In genomic region chr5:126648471-126648870, GRCh38 we compare ENCODE assay signal across 15 cellular contexts. TPM values are rescaled to one million over a fixed set of nuclear protein-coding genes. Genes with fewer than 3 reads are reported as not detected.
A peak's percentile ranks its signal among the peaks of the same experiment; 100 is the strongest.
DNase-seq lines count a peak whose midpoint lies in the region; ATAC-seq and TF ChIP-seq lines count a peak whose summit lies in the region.
"Had no signal": no experiment of that assay in that cellular context is flagged by ENCODE, and none has a peak within 500 bp of the region (broad histone marks: within the 10 kb centered on the region; RNA-seq: fewer than 3 reads in every experiment).

No MANE protein-coding gene starts in this region.

- peaks cover 20% of the 10 kb centered on the region for H3K4me1 Mint-ChIP-seq in Caco-2 (ENCODE audit: low read depth, unreplicated experiment)
- H3K4me1 Mint-ChIP-seq: CD4-positive, CD25-positive, alpha-beta regulatory T cell had no signal

- H2AFZ ChIP-seq in hepatocyte = no peak overlapping the region

- in situ Hi-C loops in transverse colon (cut with MboI; ENCODE audit: low pct_ligation_motif_present in 1 of 4, low pct_unique_long_range_greater_than_20kb in 1 of 4, low sequenced_read_pairs in 3 of 4) = no loop called here
- in situ Hi-C loops in GM13977 (cut with MboI; ENCODE audit: low pct_unique_long_range_greater_than_20kb, low sequenced_read_pairs, unreplicated experiment) = no loop called here

- H3K9me3 ChIP-seq in Caco-2 (peaks cover 4% of the 10 kb centered on the region; the same call in 1 of the 2 replicates), hepatocyte (ENCODE audit: low read depth) (no peaks in the 10 kb centered on the region), right lobe of liver (peaks cover 0 to 12% (median 0%) of the 10 kb centered on the region in 4 donors), transverse colon (peaks cover 6 to 10% of the 10 kb centered on the region in 2 donors)

- H3K36me3 ChIP-seq in Caco-2 (ENCODE audit: control insufficient read depth, insufficient read depth, low read length) = no peaks in the 10 kb centered on the region
- no peaks in the 10 kb centered on the region for H3K36me3 ChIP-seq in hepatocyte (replicated peaks; ENCODE audit: insufficient read depth, low read depth)
- no peaks in the 10 kb centered on the region for H3K36me3 ChIP-seq in right lobe of liver
- H3K36me3 ChIP-seq in transverse colon = no peaks in the 10 kb centered on the region
- H3K36me3 ChIP-seq: BLaER1 treated with 17β-estradiol and CSF1 and Interleukin-3, amounts not matched to agents 10 nM and 100 nM had no signal

- H3K4me3 ChIP-seq in Caco-2 (ENCODE audit: low read depth, low read length) (no peak overlapping the region), hepatocyte (no peak overlapping the region), right lobe of liver (peak overlapping the region in 2 of 3 donors; percentile 17 to 26), transverse colon (no peak overlapping the region)
- H3K4me3 ChIP-seq: BLaER1 treated with 17β-estradiol and CSF1 and Interleukin-3, amounts not matched to agents 10 nM and 100 nM had no signal

- H3K9me2 ChIP-seq in hepatocyte (replicated peaks; ENCODE audit: insufficient read depth) = no peaks in the 10 kb centered on the region

- peaks cover 21% of the 10 kb centered on the region for H3K4me1 ChIP-seq in Caco-2
- peaks cover 4% of the 10 kb centered on the region for H3K4me1 ChIP-seq in hepatocyte (ENCODE audit: insufficient read depth)
- peaks cover 0 to 44% (median 13%) of the 10 kb centered on the region in 4 donors for H3K4me1 ChIP-seq in right lobe of liver
- peaks cover 0 to 43% (median 21%) of the 10 kb centered on the region in 4 donors for H3K4me1 ChIP-seq in transverse colon

- peak overlapping the region; percentile 44 for H3K4me2 ChIP-seq in hepatocyte
- H3K4me2 ChIP-seq: BLaER1 treated with 17β-estradiol and CSF1 and Interleukin-3, amounts not matched to agents 10 nM and 100 nM had no signal

- TF ChIP-seq CTCF in Caco-2 (IDR thresholded peaks at IDR 0.05; ENCODE audit: insufficient read depth in 1 of 2, low read depth in 1 of 2, low read length in 1 of 2, severe bottlenecking in 1 of 2, unreplicated experiment in 1 of 2) (no peak), hepatocyte (IDR thresholded peaks at IDR 0.05; ENCODE audit: poor library complexity) (no peak), right lobe of liver (IDR thresholded peaks at IDR 0.05) (no peak), transverse colon (IDR thresholded peaks at IDR 0.05) (no peak), GM13977 (IDR thresholded peaks at IDR 0.05; ENCODE audit: extremely low read depth, insufficient read depth, missing control alignments) (no peak)

- H3K27ac Mint-ChIP-seq in Caco-2 (ENCODE audit: unreplicated experiment) = peak overlapping the region; percentile 66
- H3K27ac Mint-ChIP-seq: CD4-positive, CD25-positive, alpha-beta regulatory T cell; H9 had no signal

- peak; percentile 42 to 65 (median 50) for ATAC-seq in right lobe of liver
- no peak for ATAC-seq in HG03097 (IDR thresholded peaks at IDR 0.05; ENCODE audit: low FRiP score, unreplicated experiment)
- ATAC-seq in HG03342 (IDR thresholded peaks at IDR 0.05; ENCODE audit: unreplicated experiment) = no peak

- DNase-seq in Caco-2 = no peak
- no peak for DNase-seq in hepatocyte (ENCODE audit: low spot score)
- DNase-seq in right lobe of liver = peak in 1 of 3 donors; percentile 56
- DNase-seq in transverse colon = no peak
- no peak for DNase-seq in GM13977 (ENCODE audit: low spot score)
- DNase-seq: 8988T; ACHN; Calu3; CD4-positive, CD25-positive, alpha-beta regulatory T cell; DMS 273 treated with DMSO at 0.1 percent for 48 hours; GOT3; H9 had no signal

- POLR2A ChIA-PET in Caco-2 (lab: Charles Lee) = no interaction called here

- no peak overlapping the region for H3K4me3 Mint-ChIP-seq in Caco-2 (ENCODE audit: unreplicated experiment)
- H3K4me3 Mint-ChIP-seq: CD4-positive, CD25-positive, alpha-beta regulatory T cell; H9 had no signal

- H3K27me3 ChIP-seq in Caco-2 (replicated peaks; ENCODE audit: control insufficient read depth, insufficient read depth, low read length) (no peaks in the 10 kb centered on the region), hepatocyte (no peaks in the 10 kb centered on the region), right lobe of liver (no peaks in the 10 kb centered on the region), transverse colon (no peaks in the 10 kb centered on the region)
- H3K27me3 ChIP-seq: BLaER1 treated with 17β-estradiol and CSF1 and Interleukin-3, amounts not matched to agents 10 nM and 100 nM had no signal

- no peak for TF ChIP-seq EP300 in transverse colon (IDR thresholded peaks at IDR 0.05; ENCODE audit: low read depth)

- no peaks in the 10 kb centered on the region for H4K20me1 ChIP-seq in hepatocyte (ENCODE audit: insufficient read depth, poor library complexity, severe bottlenecking)
- H4K20me1 ChIP-seq: BLaER1 treated with 17β-estradiol and CSF1 and Interleukin-3, amounts not matched to agents 10 nM and 100 nM had no signal

- H3K9me3 Mint-ChIP-seq in Caco-2 (ENCODE audit: unreplicated experiment) = peaks cover 14% of the 10 kb centered on the region

- no TSS peak for BruUV-seq in Caco-2 (replicated peaks; lab: Mats Ljungman, UMichigan)

- H3K27ac ChIP-seq in hepatocyte (peak overlapping the region; percentile 69), right lobe of liver (peak overlapping the region in 2 of 3 donors; percentile 92 to 96), transverse colon (peak overlapping the region; percentile 72 to 88 (median 82))
- H3K27ac ChIP-seq: BLaER1 treated with 17β-estradiol and CSF1 and Interleukin-3, amounts not matched to agents 10 nM and 100 nM had no signal

- intact Hi-C loops in Caco-2 (cut with micrococcal nuclease; ENCODE audit: unreplicated experiment) = no loop called here
- intact Hi-C loops in right lobe of liver (cut with DNase I) = no loop called here
- intact Hi-C loops in transverse colon (cut with DNase I; ENCODE audit: low total_unique reads) = no loop called here

- 81% methylated on average over 4 of the region's 4 CpGs for WGBS in hepatocyte (ENCODE audit: low lambda C conversion rate, missing lambda C conversion rate)
- WGBS in right lobe of liver (ENCODE audit: insufficient coverage, low coverage, low lambda C conversion rate, missing lambda C conversion rate) = 37% methylated on average over 2 of the region's 4 CpGs
- WGBS in transverse colon (ENCODE audit: low coverage in 1 of 2), 2 donors = 47 to 56% methylated on average over 2 to 4 of the region's 4 CpGs

- H3K27me3 Mint-ChIP-seq in Caco-2 (ENCODE audit: insufficient read depth, unreplicated experiment) = no peaks in the 10 kb centered on the region

- H3K36me3 Mint-ChIP-seq in Caco-2 (ENCODE audit: insufficient read depth, unreplicated experiment) = peaks cover 6% of the 10 kb centered on the region
- H3K36me3 Mint-ChIP-seq: CD4-positive, CD25-positive, alpha-beta regulatory T cell had no signal

- TF ChIP-seq POLR2A in right lobe of liver (IDR thresholded peaks at IDR 0.05) = no peak
- no peak for TF ChIP-seq POLR2A in transverse colon (IDR thresholded peaks at IDR 0.05)

- CTCF ChIA-PET in Caco-2 (lab: Charles Lee) = no interaction called here

- no peaks in the 10 kb centered on the region for H3K79me2 ChIP-seq in hepatocyte

RNA-seq across cellular contexts. Expression of gene PHAX, which starts 47.7 kb away (rescaled TPM):
- total RNA-seq in Caco-2 (2022) (38.7 and 41.3 TPM in 2 replicates), hepatocyte (59.4 and 65.0 TPM in 2 replicates), right lobe of liver (10 to 100 TPM; 11.0 to 24.6 (median 19.4) TPM), transverse colon (10 to 100 TPM in 3 of 4 donors, 1 to 10 TPM in 1; 6.7 to 55.3 (median 49.2) TPM)
- polyA plus RNA-seq in hepatocyte = 56.6 and 57.0 TPM in 2 replicates

RNA-seq across cellular contexts. Expression of gene ALDH7A1, which starts 53.5 kb away (rescaled TPM):
- 192 and 204 TPM in 2 replicates for total RNA-seq in Caco-2 (2022)
- 48.8 and 50.0 TPM in 2 replicates for total RNA-seq in hepatocyte
- 97.0 and 107 TPM in 2 replicates for polyA plus RNA-seq in hepatocyte
- 100 to 1,000 TPM in 2 of 6 experiments, 10 to 100 TPM in 4; 23.0 to 142 (median 96.7) TPM for total RNA-seq in right lobe of liver
- total RNA-seq in transverse colon = 10 to 100 TPM in 3 of 4 donors, 1 to 10 TPM in 1; 9.8 to 33.3 (median 15.1) TPM

Comparison
In these comparisons a context has a peak if more than half of its experiments do, and no peak if none do; other contexts are left out.
1. H3K4me3 ChIP-seq: peak in right lobe of liver (2 of 3); none in Caco-2 (single experiment), hepatocyte (single experiment) and transverse colon (0 of 4).
2. ATAC-seq: peak in right lobe of liver (4 of 4); none in HG03097 (single experiment) and HG03342 (single experiment).
3. Peak in every context shown above with its lines, with median percentiles within 50 percentile points of each other: H3K27ac ChIP-seq.